Comparison of ENCODE assay signal across 14 cellular contexts in the genomic region with DNA sequence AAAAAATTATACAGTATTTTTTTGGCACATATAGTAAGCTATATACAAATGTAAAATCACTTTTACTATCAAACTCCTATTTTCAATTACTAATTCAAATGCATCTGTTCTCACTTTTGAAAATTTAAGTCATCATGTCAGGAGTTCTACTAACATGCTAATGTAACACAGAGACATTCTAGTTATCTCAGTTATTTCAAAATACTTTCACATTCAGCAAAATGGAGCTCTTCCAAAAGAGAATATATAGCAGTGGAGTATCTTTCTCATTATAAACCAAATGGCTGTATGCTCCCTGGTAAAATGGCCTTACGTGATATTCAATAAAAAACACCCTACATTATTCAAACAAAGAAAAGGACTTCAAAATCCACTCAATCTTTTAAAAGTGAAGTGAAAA.
"Had no signal": no experiment of that assay in that cellular context is flagged by ENCODE, and none has a peak within 500 bp of the region (broad histone marks: within the 10 kb centered on the region; RNA-seq: fewer than 3 reads in every experiment).

No MANE protein-coding gene starts in this region.

- H3K27me3 ChIP-seq: brain microvascular endothelial cell, esophagus squamous epithelium, gastroesophageal sphincter had no signal

- H3K27ac Mint-ChIP-seq: stimulated activated memory B cell treated with anti-CD40 and anti-IgM and Interleukin-4, amounts not matched to agents 10 μg/mL and 1 μg/mL and 100 μg/mL, for 72 hours; type B pancreatic cell had no signal

- H3K4me3 Mint-ChIP-seq: naive B cell; stimulated activated memory B cell treated with anti-CD40 and anti-IgM and Interleukin-4, amounts not matched to agents 10 μg/mL and 1 μg/mL and 100 μg/mL, for 72 hours; type B pancreatic cell had no signal

- H3K27ac ChIP-seq: brain microvascular endothelial cell, esophagus squamous epithelium, gastroesophageal sphincter, lower lobe of right lung, parathyroid adenoma had no signal

- DNase-seq: activated CD4-positive, alpha-beta T cell treated with anti-CD3 and anti-CD28 coated beads for 48 hours; activated naive CD4-positive, alpha-beta T cell treated with anti-CD3 and anti-CD28 coated beads, Interleukin-2, amount 50 U/mL, for 16 hours; amniotic stem cell; brain microvascular endothelial cell; cerebellar nuclear complex; esophagus squamous epithelium; lower lobe of right lung; naive B cell; retina; T-helper 9 cell had no signal

- H3K27me3 Mint-ChIP-seq: naive B cell; stimulated activated memory B cell treated with anti-CD40 and anti-IgM and Interleukin-4, amounts not matched to agents 10 μg/mL and 1 μg/mL and 100 μg/mL, for 72 hours; type B pancreatic cell had no signal

- H3K9me3 ChIP-seq: esophagus squamous epithelium, gastroesophageal sphincter, lower lobe of right lung had no signal

- ATAC-seq: gastroesophageal sphincter; lower lobe of right lung; stimulated activated memory B cell treated with anti-CD40 and anti-IgM and Interleukin-4, amounts not matched to agents 10 μg/mL and 1 μg/mL and 100 μg/mL, for 72 hours had no signal

- H3K9me3 Mint-ChIP-seq: naive B cell; stimulated activated memory B cell treated with anti-CD40 and anti-IgM and Interleukin-4, amounts not matched to agents 10 μg/mL and 1 μg/mL and 100 μg/mL, for 72 hours had no signal

- H3K4me1 ChIP-seq: esophagus squamous epithelium, gastroesophageal sphincter, lower lobe of right lung, parathyroid adenoma had no signal

- H3K36me3 ChIP-seq: brain microvascular endothelial cell had no signal

- H3K4me3 ChIP-seq: esophagus squamous epithelium, gastroesophageal sphincter, lower lobe of right lung had no signal
